Comparison of ENCODE assay signal across 20 cellular contexts in genomic region chr18:34821669-34822210, GRCh38.
DNase-seq lines count a peak whose midpoint lies in the region; ATAC-seq and TF ChIP-seq lines count a peak whose summit lies in the region.
"Had no signal": no experiment of that assay in that cellular context is flagged by ENCODE, and none has a peak within 500 bp of the region (broad histone marks: within the 10 kb centered on the region; RNA-seq: fewer than 3 reads in every experiment).

No MANE protein-coding gene starts in this region.

- H2AK5ac ChIP-seq in IMR-90 (ENCODE audit: low read depth, low read length) = no peak overlapping the region; the same call in 1 of the 2 replicates
- H2AK5ac ChIP-seq in mesenchymal stem cell (ENCODE audit: low read length, severe bottlenecking) = no peak overlapping the region

- TF ChIP-seq POLR2A in IMR-90 (IDR thresholded peaks at IDR 0.05; ENCODE audit: low read depth, low read length) = no peak

- in situ Hi-C loops in IMR-90 (cut with MboI; ENCODE audit: low sequenced_read_pairs) = no loop called here

- no peak overlapping the region for H4K91ac ChIP-seq in IMR-90 (ENCODE audit: insufficient read depth, low read depth, low read length)
- no peak overlapping the region for H4K91ac ChIP-seq in mesenchymal stem cell (ENCODE audit: low read length)

- H2BK12ac ChIP-seq in mesenchymal stem cell (ENCODE audit: low read length in 2 of 2) = peak overlapping the region in 1 of 2 experiments; percentile 15

- H3K9me1 ChIP-seq in IMR-90 (ENCODE audit: insufficient read depth, low read length) = peaks cover 7% of the 10 kb centered on the region; the same call in 1 of the 2 replicates

- ATAC-seq in IMR-90 (ENCODE audit: low read depth) (peak; percentile 96), HG03520 (IDR thresholded peaks at IDR 0.05; ENCODE audit: unreplicated experiment) (no peak)
- ATAC-seq: activated CD8-positive, alpha-beta memory T cell treated with anti-CD3 and anti-CD28 coated beads, Interleukin-2, amount 10 ng/mL, durations not matched to agents 7 days and 5 days; body of pancreas had no signal

- peak overlapping the region; percentile 37 for H2BK120ac ChIP-seq in IMR-90 (ENCODE audit: low read depth, low read length)
- H2BK120ac ChIP-seq in mesenchymal stem cell (ENCODE audit: low read depth, low read length) = no peak overlapping the region

- POLR2A ChIA-PET in IMR-90 (lab: Charles Lee; ENCODE audit: unreplicated experiment) = interaction anchor here (0.5 to 0.6 kb wide), 2 partner anchors 126 to 294 kb away, joined by 3 to 6 read pairs; no protein-coding TSS in a partner anchor

- TF ChIP-seq CTCF in Calu3 (IDR thresholded peaks at IDR 0.05; ENCODE audit: unreplicated experiment) (peak; percentile 22), IMR-90 (conservative IDR thresholded peaks at IDR 0.05; ENCODE audit: low read depth, low read length) (no peak)

- peaks cover 8% of the 10 kb centered on the region for H3K4me1 ChIP-seq in IMR-90 (ENCODE audit: control insufficient read depth, insufficient read depth, low read length)
- no peaks in the 10 kb centered on the region for H3K4me1 ChIP-seq in mesenchymal stem cell (ENCODE audit: control insufficient read depth, insufficient read depth, low read depth, low read length)
- H3K4me1 ChIP-seq: body of pancreas, tibial nerve had no signal

- H3K4me2 ChIP-seq in IMR-90 (ENCODE audit: low read depth, low read length) = no peak overlapping the region; the same call in 1 of the 2 replicates
- no peak overlapping the region for H3K4me2 ChIP-seq in mesenchymal stem cell (ENCODE audit: low read length, poor library complexity, severe bottlenecking)

- dilution Hi-C loops in IMR-90 (cut with HindIII; ENCODE audit: low sequenced_read_pairs, unreplicated experiment) = no loop called here

- 0 out of 3 replicates have a peak overlapping the region, but pooled peaks have one; percentile 34 for H2BK15ac ChIP-seq in IMR-90 (ENCODE audit: low read depth, low read length)
- H2BK15ac ChIP-seq in mesenchymal stem cell (ENCODE audit: low read depth, poor library complexity, severe bottlenecking) = no peak overlapping the region

- H3K27me3 Mint-ChIP-seq in Calu3 (ENCODE audit: unreplicated experiment) = no peaks in the 10 kb centered on the region

- H3K4me1 Mint-ChIP-seq in Calu3 (ENCODE audit: low read depth, unreplicated experiment) = no peaks in the 10 kb centered on the region
- H3K4me1 Mint-ChIP-seq: activated CD8-positive, alpha-beta memory T cell treated with anti-CD3 and anti-CD28 coated beads, Interleukin-2, amount 10 ng/mL, durations not matched to agents 7 days and 5 days; immature natural killer cell had no signal

- no peaks in the 10 kb centered on the region for H3K27me3 ChIP-seq in IMR-90 (ENCODE audit: control insufficient read depth, insufficient read depth, low read length)
- no peaks in the 10 kb centered on the region for H3K27me3 ChIP-seq in mesenchymal stem cell (ENCODE audit: control insufficient read depth in 1 of 2, insufficient read depth in 1 of 2, low read length in 2 of 2)
- H3K27me3 ChIP-seq in MG63 = no peaks in the 10 kb centered on the region
- H3K27me3 ChIP-seq: body of pancreas, neutrophil, sigmoid colon, tibial nerve had no signal

- no peak overlapping the region for H3K27ac Mint-ChIP-seq in Calu3 (ENCODE audit: unreplicated experiment)
- H3K27ac Mint-ChIP-seq: activated CD8-positive, alpha-beta memory T cell treated with anti-CD3 and anti-CD28 coated beads, Interleukin-2, amount 10 ng/mL, durations not matched to agents 7 days and 5 days; immature natural killer cell had no signal

- peak overlapping the region; percentile 61; the same call in 1 of the 2 replicates for H3K14ac ChIP-seq in IMR-90 (replicated peaks; ENCODE audit: low read depth, low read length)
- H3K14ac ChIP-seq in mesenchymal stem cell (ENCODE audit: low read length in 2 of 2) = peak overlapping the region in 1 of 2 experiments; percentile 75

- no peak overlapping the region for H3K4me3 ChIP-seq in IMR-90 (ENCODE audit: insufficient read depth, low read depth, low read length)
- H3K4me3 ChIP-seq in mesenchymal stem cell (ENCODE audit: insufficient read depth in 1 of 2, low read depth in 1 of 2, low read length in 2 of 2) = no peak overlapping the region
- no peak overlapping the region for H3K4me3 ChIP-seq in MG63
- H3K4me3 ChIP-seq: body of pancreas, sigmoid colon, tibial nerve had no signal

- no peak overlapping the region; the same call in 1 of the 2 replicates for H3K56ac ChIP-seq in IMR-90 (ENCODE audit: extremely low read depth, insufficient read depth, low read length)

- no peaks in the 10 kb centered on the region for H3K9me3 Mint-ChIP-seq in Calu3 (ENCODE audit: low read depth, unreplicated experiment)
- H3K9me3 Mint-ChIP-seq: immature natural killer cell had no signal

- no peak for DNase-seq in Calu3
- peak; percentile 70 for DNase-seq in IMR-90
- no peak for DNase-seq in caudate nucleus (lab: John Stamatoyannopoulos, UW)
- DNase-seq in mesenchymal stem cell = peak; percentile 58
- no peak for DNase-seq in NK-92 (lab: John Stamatoyannopoulos, UW; ENCODE audit: unreplicated experiment)
- DNase-seq in MG63 = no peak
- no peak for DNase-seq in NCI-H345 (lab: John Stamatoyannopoulos, UW)
- DNase-seq: activated CD4-positive, CD25-positive, alpha-beta regulatory T cell; activated CD8-positive, alpha-beta memory T cell treated with anti-CD3 and anti-CD28 coated beads, Interleukin-2, amount 10 ng/mL, durations not matched to agents 7 days and 5 days; body of pancreas; effector CD8-positive, alpha-beta T cell; immature natural killer cell; NCI-H2081 treated with DMSO at 0.1 percent for 48 hours; NCI-H748 treated with DMSO at 0.1 percent for 48 hours; sigmoid colon; stimulated activated CD4-positive, alpha-beta T cell treated with anti-CD3 and anti-CD28 coated beads, Interleukin-4, amount 100 ng/mL, for 24 hours; T-helper 1 cell had no signal

- H4K8ac ChIP-seq in IMR-90 (ENCODE audit: low read depth in 2 of 2, low read length in 2 of 2) = no peak overlapping the region
- H4K8ac ChIP-seq in mesenchymal stem cell (ENCODE audit: low read length) = no peak overlapping the region

- no peak overlapping the region; the same call in 1 of the 2 replicates for H2BK20ac ChIP-seq in IMR-90 (ENCODE audit: low read depth, low read length)

- TF ChIP-seq RAD21 in IMR-90 (IDR thresholded peaks at IDR 0.05; ENCODE audit: low read length) = no peak

- peak overlapping the region; percentile 1 for H3K18ac ChIP-seq in IMR-90 (ENCODE audit: low read depth, low read length)
- H3K18ac ChIP-seq in mesenchymal stem cell (ENCODE audit: low read depth in 1 of 2, low read length in 2 of 2) = peak overlapping the region in 1 of 2 experiments; percentile 66

- H3K36me3 ChIP-seq in IMR-90 (ENCODE audit: control insufficient read depth, insufficient read depth, low read length) (no peaks in the 10 kb centered on the region), mesenchymal stem cell (ENCODE audit: control insufficient read depth in 1 of 2, insufficient read depth in 2 of 2, low read depth in 1 of 2, low read length in 2 of 2) (peaks cover 0 to 87% of the 10 kb centered on the region in 2 experiments), MG63 (no peaks in the 10 kb centered on the region)
- H3K36me3 ChIP-seq: neutrophil, tibial nerve had no signal

- H3K4me3 Mint-ChIP-seq in Calu3 (ENCODE audit: low read depth, unreplicated experiment) = no peak overlapping the region
- H3K4me3 Mint-ChIP-seq: activated CD8-positive, alpha-beta memory T cell treated with anti-CD3 and anti-CD28 coated beads, Interleukin-2, amount 10 ng/mL, durations not matched to agents 7 days and 5 days; immature natural killer cell had no signal

- H2BK5ac ChIP-seq in IMR-90 (ENCODE audit: low read depth, low read length, poor library complexity, severe bottlenecking) = no peak overlapping the region
- no peak overlapping the region for H2BK5ac ChIP-seq in mesenchymal stem cell (ENCODE audit: low read depth, low read length, poor library complexity, severe bottlenecking)

- no peak overlapping the region for H2AFZ ChIP-seq in IMR-90 (replicated peaks; ENCODE audit: low read length, poor library complexity)
- H2AFZ ChIP-seq in mesenchymal stem cell (ENCODE audit: low read depth, low read length) = no peak overlapping the region

- H3K9me3 ChIP-seq in IMR-90 (ENCODE audit: control insufficient read depth, insufficient read depth, low read length) = no peaks in the 10 kb centered on the region
- H3K9me3 ChIP-seq in mesenchymal stem cell (ENCODE audit: control insufficient read depth, low read length) = no peaks in the 10 kb centered on the region
- H3K9me3 ChIP-seq in MG63 = no peaks in the 10 kb centered on the region
- H3K9me3 ChIP-seq: body of pancreas, neutrophil, sigmoid colon, tibial nerve had no signal

- H3K79me1 ChIP-seq in IMR-90 (ENCODE audit: low read depth in 1 of 2, low read length in 2 of 2) = no peaks in the 10 kb centered on the region
- no peaks in the 10 kb centered on the region for H3K79me1 ChIP-seq in mesenchymal stem cell (replicated peaks; ENCODE audit: low read length, poor library complexity, severe bottlenecking)

- intact Hi-C loops in Calu3 (cut with micrococcal nuclease; ENCODE audit: unreplicated experiment) = no loop called here
- intact Hi-C loops in IMR-90 (cut with micrococcal nuclease) = no loop called here

- no peak overlapping the region for H4K5ac ChIP-seq in IMR-90 (ENCODE audit: low read depth, low read length)

- H3K4ac ChIP-seq in IMR-90 (ENCODE audit: low read depth, low read length) (no peak overlapping the region), mesenchymal stem cell (ENCODE audit: low read depth in 1 of 2, low read length in 2 of 2) (no peak overlapping the region)

- no CpG with 5 or more reads among the region's 6 CpGs for WGBS in IMR-90 (ENCODE audit: extremely low coverage in 2 of 2, insufficient read length in 1 of 2), 2 experiments
- 68% methylated on average over 6 of the region's 6 CpGs for WGBS in mesenchymal stem cell

- H2AK9ac ChIP-seq in IMR-90 (replicated peaks; ENCODE audit: low read depth, low read length, poor library complexity) = no peak overlapping the region

- H3K23ac ChIP-seq in IMR-90 (ENCODE audit: low read depth, low read length) (no peak overlapping the region), mesenchymal stem cell (ENCODE audit: low read length in 2 of 2) (no peak overlapping the region)

- no peaks in the 10 kb centered on the region for H4K20me1 ChIP-seq in IMR-90 (ENCODE audit: insufficient read depth, low read length)

- no peak overlapping the region for H3K9ac ChIP-seq in IMR-90 (ENCODE audit: low read depth, low read length)
- no peak overlapping the region for H3K9ac ChIP-seq in mesenchymal stem cell (ENCODE audit: low read length)

- BruUV-seq in Calu3 (replicated peaks; lab: Mats Ljungman, UMichigan) (no TSS peak), IMR-90 (replicated peaks; lab: Mats Ljungman, UMichigan) (no TSS peak)

- H3K36me3 Mint-ChIP-seq in Calu3 (ENCODE audit: insufficient read depth, unreplicated experiment) = no peaks in the 10 kb centered on the region
- H3K36me3 Mint-ChIP-seq: activated CD8-positive, alpha-beta memory T cell treated with anti-CD3 and anti-CD28 coated beads, Interleukin-2, amount 10 ng/mL, durations not matched to agents 7 days and 5 days; immature natural killer cell had no signal

- CTCF ChIA-PET in Calu3 (lab: Charles Lee) = interaction anchor here (1.3 kb wide), 1 partner anchor 16 kb away, joined by 3 read pairs; no protein-coding TSS in a partner anchor
- CTCF ChIA-PET in IMR-90 (lab: Yijun Ruan, JAX) = interaction anchor here (0.6 to 0.9 kb wide), 4 partner anchors 16 to 45 kb away, joined by 3 to 5 read pairs (median 4); no protein-coding TSS in a partner anchor

- H3K27ac ChIP-seq in IMR-90 (ENCODE audit: insufficient read depth, low read length) = peak overlapping the region; percentile 6; the same call in 1 of the 2 replicates
- H3K27ac ChIP-seq in caudate nucleus (ENCODE audit: low read depth, low read length) = peak overlapping the region; percentile 42
- H3K27ac ChIP-seq in mesenchymal stem cell (ENCODE audit: low read length, poor library complexity, severe bottlenecking) = no peak overlapping the region
- H3K27ac ChIP-seq: body of pancreas, neutrophil, tibial nerve had no signal

Comparison
In these comparisons a context has a peak if more than half of its experiments do, and no peak if none do; other contexts are left out.
1. DNase-seq: peak in IMR-90 (single experiment) and mesenchymal stem cell (single experiment); none in Calu3 (single experiment), caudate nucleus (0 of 61), NK-92 (single experiment), MG63 (single experiment) and NCI-H345 (single experiment).